In genomic region chr10:99395750-99396445, GRCh38 we compare ENCODE assay signal across 1 cellular context.
TF ChIP-seq lines count a peak whose summit lies in the region.

No MANE protein-coding gene starts in this region.

TF ChIP-seq in HepG2, 621 proteins besides CTCF, POLR2A, EP300 and RAD21 (continued from another document):
- peak; percentile 95 for TF ChIP-seq ZEB1 (IDR thresholded peaks at IDR 0.05; ENCODE audit: insufficient replicate concordance, low read depth)
- peak; percentile 81 for TF ChIP-seq HNF4A (CRISPR knock-in tag; IDR thresholded peaks at IDR 0.05)
- peak; percentile 39; the same call in 1 of the 2 replicates for TF ChIP-seq KDM6A (CRISPR knock-in tag; IDR thresholded peaks at IDR 0.05; ENCODE audit: low read depth)
- TF ChIP-seq ZNF883 (CRISPR knock-in tag; IDR thresholded peaks at IDR 0.05; ENCODE audit: not compliant biosample characterization) = no peak
- TF ChIP-seq, protein P1, sequence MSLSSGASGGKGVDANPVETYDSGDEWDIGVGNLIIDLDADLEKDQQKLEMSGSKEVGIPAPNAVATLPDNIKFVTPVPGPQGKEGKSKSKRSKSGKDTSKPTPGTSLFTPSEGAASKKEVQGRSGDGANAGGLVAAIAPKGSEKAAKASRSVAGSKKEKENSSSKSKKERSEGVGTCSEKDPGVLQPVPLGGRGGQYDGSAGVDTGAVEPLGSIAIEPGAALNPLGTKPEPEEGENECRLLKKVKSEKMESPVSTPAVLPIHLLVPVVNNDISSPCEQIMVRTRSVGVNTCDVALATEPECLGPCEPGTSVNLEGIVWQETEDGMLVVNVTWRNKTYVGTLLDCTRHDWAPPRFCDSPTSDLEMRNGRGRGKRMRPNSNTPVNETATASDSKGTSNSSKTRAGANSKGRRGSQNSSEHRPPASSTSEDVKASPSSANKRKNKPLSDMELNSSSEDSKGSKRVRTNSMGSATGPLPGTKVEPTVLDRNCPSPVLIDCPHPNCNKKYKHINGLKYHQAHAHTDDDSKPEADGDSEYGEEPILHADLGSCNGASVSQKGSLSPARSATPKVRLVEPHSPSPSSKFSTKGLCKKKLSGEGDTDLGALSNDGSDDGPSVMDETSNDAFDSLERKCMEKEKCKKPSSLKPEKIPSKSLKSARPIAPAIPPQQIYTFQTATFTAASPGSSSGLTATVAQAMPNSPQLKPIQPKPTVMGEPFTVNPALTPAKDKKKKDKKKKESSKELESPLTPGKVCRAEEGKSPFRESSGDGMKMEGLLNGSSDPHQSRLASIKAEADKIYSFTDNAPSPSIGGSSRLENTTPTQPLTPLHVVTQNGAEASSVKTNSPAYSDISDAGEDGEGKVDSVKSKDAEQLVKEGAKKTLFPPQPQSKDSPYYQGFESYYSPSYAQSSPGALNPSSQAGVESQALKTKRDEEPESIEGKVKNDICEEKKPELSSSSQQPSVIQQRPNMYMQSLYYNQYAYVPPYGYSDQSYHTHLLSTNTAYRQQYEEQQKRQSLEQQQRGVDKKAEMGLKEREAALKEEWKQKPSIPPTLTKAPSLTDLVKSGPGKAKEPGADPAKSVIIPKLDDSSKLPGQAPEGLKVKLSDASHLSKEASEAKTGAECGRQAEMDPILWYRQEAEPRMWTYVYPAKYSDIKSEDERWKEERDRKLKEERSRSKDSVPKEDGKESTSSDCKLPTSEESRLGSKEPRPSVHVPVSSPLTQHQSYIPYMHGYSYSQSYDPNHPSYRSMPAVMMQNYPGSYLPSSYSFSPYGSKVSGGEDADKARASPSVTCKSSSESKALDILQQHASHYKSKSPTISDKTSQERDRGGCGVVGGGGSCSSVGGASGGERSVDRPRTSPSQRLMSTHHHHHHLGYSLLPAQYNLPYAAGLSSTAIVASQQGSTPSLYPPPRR (CRISPR knock-in tag; IDR thresholded peaks at IDR 0.05; ENCODE audit: borderline replicate concordance) = peak; percentile 92; the same call in 1 of the 2 replicates
- no peak for TF ChIP-seq MBNL3 (CRISPR knock-in tag; conservative IDR thresholded peaks at IDR 0.05)
- TF ChIP-seq RXRA (CRISPR knock-in tag; IDR thresholded peaks at IDR 0.05) = peak; percentile 83; the same call in 1 of the 2 replicates
- peak; percentile 72; the same call in 1 of the 2 replicates for TF ChIP-seq HNF4G (IDR thresholded peaks at IDR 0.05; ENCODE audit: borderline replicate concordance, low read depth, low read length)
- TF ChIP-seq HNF4G (CRISPR knock-in tag; IDR thresholded peaks at IDR 0.05; ENCODE audit: borderline replicate concordance, low read depth) = no peak; the same call in 1 of the 2 replicates
- TF ChIP-seq ARID2 (CRISPR knock-in tag; IDR thresholded peaks at IDR 0.05; ENCODE audit: borderline replicate concordance) = no peak
- TF ChIP-seq, protein P2, sequence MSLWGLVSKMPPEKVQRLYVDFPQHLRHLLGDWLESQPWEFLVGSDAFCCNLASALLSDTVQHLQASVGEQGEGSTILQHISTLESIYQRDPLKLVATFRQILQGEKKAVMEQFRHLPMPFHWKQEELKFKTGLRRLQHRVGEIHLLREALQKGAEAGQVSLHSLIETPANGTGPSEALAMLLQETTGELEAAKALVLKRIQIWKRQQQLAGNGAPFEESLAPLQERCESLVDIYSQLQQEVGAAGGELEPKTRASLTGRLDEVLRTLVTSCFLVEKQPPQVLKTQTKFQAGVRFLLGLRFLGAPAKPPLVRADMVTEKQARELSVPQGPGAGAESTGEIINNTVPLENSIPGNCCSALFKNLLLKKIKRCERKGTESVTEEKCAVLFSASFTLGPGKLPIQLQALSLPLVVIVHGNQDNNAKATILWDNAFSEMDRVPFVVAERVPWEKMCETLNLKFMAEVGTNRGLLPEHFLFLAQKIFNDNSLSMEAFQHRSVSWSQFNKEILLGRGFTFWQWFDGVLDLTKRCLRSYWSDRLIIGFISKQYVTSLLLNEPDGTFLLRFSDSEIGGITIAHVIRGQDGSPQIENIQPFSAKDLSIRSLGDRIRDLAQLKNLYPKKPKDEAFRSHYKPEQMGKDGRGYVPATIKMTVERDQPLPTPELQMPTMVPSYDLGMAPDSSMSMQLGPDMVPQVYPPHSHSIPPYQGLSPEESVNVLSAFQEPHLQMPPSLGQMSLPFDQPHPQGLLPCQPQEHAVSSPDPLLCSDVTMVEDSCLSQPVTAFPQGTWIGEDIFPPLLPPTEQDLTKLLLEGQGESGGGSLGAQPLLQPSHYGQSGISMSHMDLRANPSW (CRISPR knock-in tag; IDR thresholded peaks at IDR 0.05; ENCODE audit: borderline replicate concordance) = 0 out of 2 replicates have a peak, but pooled peaks have one; percentile 23
- TF ChIP-seq ZNF652 (CRISPR knock-in tag; IDR thresholded peaks at IDR 0.05; ENCODE audit: borderline replicate concordance, low read depth) = peak; percentile 38; the same call in 1 of the 2 replicates
- peak; percentile 85 for TF ChIP-seq GFI1 (CRISPR knock-in tag; IDR thresholded peaks at IDR 0.05; ENCODE audit: borderline replicate concordance)
- TF ChIP-seq TMF1 (CRISPR knock-in tag; IDR thresholded peaks at IDR 0.05; ENCODE audit: low read depth) = no peak
- peak; percentile 62; the same call in 1 of the 2 replicates for TF ChIP-seq AKAP8 (CRISPR knock-in tag; IDR thresholded peaks at IDR 0.05)
- peak; percentile 90 for TF ChIP-seq NCOA2 (CRISPR knock-in tag; IDR thresholded peaks at IDR 0.05)
- TF ChIP-seq, protein P3, sequence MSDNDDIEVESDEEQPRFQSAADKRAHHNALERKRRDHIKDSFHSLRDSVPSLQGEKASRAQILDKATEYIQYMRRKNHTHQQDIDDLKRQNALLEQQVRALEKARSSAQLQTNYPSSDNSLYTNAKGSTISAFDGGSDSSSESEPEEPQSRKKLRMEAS (IDR thresholded peaks at IDR 0.05) = peak; percentile 66; the same call in 1 of the 2 replicates
- peak; percentile 93 for TF ChIP-seq ISL2 (CRISPR knock-in tag; IDR thresholded peaks at IDR 0.05)
